In genomic region chr16:67226804-67227566, GRCh38 we compare ENCODE assay signal across 8 cellular contexts. TPM values are rescaled to one million over a fixed set of nuclear protein-coding genes. Genes with fewer than 3 reads are reported as not detected.
A peak's percentile ranks its signal among the peaks of the same experiment; 100 is the strongest.
DNase-seq lines count a peak whose midpoint lies in the region; ATAC-seq and TF ChIP-seq lines count a peak whose summit lies in the region.

Gene TMEM208, plus strand, starts transcription at chr16:67227130. Its CDS starts 89 bp downstream, at chr16:67227219.

- under 1% methylated on average over 46 of the region's 46 CpGs for WGBS in right cardiac atrium

- ATAC-seq in GM18498 (IDR thresholded peaks at IDR 0.05; ENCODE audit: unreplicated experiment) (peak; percentile 95), HG02938 (IDR thresholded peaks at IDR 0.05; ENCODE audit: unreplicated experiment) (peak; percentile 87), right cardiac atrium (peak; percentile 97)

- peak within 1 kb of the TSS; percentile 76 for H3K27ac ChIP-seq in right cardiac atrium (ENCODE audit: low read length)
- peak within 1 kb of the TSS; percentile 79 to 88 for H3K27ac ChIP-seq in uterus

- peak; percentile 22 to 59 (median 36) for TF ChIP-seq CTCF in uterus (IDR thresholded peaks at IDR 0.05)

- H3K27me3 ChIP-seq in right cardiac atrium (ENCODE audit: control insufficient read depth, insufficient read depth) = no peaks in the 10 kb centered on the region
- no peaks in the 10 kb centered on the region for H3K27me3 ChIP-seq in uterus

- H3K36me3 ChIP-seq in uterus = no peaks in the 10 kb centered on the region

- DNase-seq in NCI-H187 treated with DMSO at 0.1 percent for 48 hours (lab: John Stamatoyannopoulos, UW) (peak; percentile 41), anterior cingulate cortex (lab: John Stamatoyannopoulos, UW) (peak; percentile 54 to 97 (median 93)), right cardiac atrium (peak; percentile 99), pulmonary artery endothelial cell (ENCODE audit: low read depth, low spot score) (peak; percentile 91), uterus (peak; percentile 98)

- H3K9me3 ChIP-seq in right cardiac atrium (ENCODE audit: control insufficient read depth, low read length) = no peaks in the 10 kb centered on the region
- no peaks in the 10 kb centered on the region for H3K9me3 ChIP-seq in uterus

- H3K4me1 ChIP-seq in right cardiac atrium (ENCODE audit: control insufficient read depth, insufficient read depth, low read length) (peaks cover 9% of the 10 kb centered on the region), uterus (peaks cover 4 to 12% of the 10 kb centered on the region in 2 donors)

- peak; percentile 74 to 81 for TF ChIP-seq POLR2A in uterus (IDR thresholded peaks at IDR 0.05)

- intact Hi-C loops in T-helper 2 cell treated with Interferon-gamma antibody and Interleukin-4, amounts not matched to agents 100 ng/mL and 5 ng/mL, for 36 hours (cut with micrococcal nuclease) = loop anchor here (1.0 to 2.0 kb wide), 5 partner anchors 9 to 52 kb away; partner anchors contain the start of genes E2F4, FHOD1 and PLEKHG4
- intact Hi-C loops in right cardiac atrium (cut with DNase I) (loop anchor here in 1 of 4 donors (5.0 kb wide), 1 partner anchor 35 kb away; the partner anchor contains the start of genes E2F4 and EXOC3L1), uterus (cut with DNase I; ENCODE audit: low total_unique reads) (no loop called here)

- peak within 1 kb of the TSS; percentile 92 for H3K4me3 ChIP-seq in right cardiac atrium (ENCODE audit: low read length)
- peak within 1 kb of the TSS; percentile 97 to 98 for H3K4me3 ChIP-seq in uterus

RNA-seq across cellular contexts. Expression of gene TMEM208, which starts in this region (rescaled TPM):
- 46.2 and 51.2 TPM in 2 replicates for total RNA-seq in T-helper 2 cell treated with Interferon-gamma antibody and Interleukin-4, amounts not matched to agents 100 ng/mL and 5 ng/mL, for 36 hours
- total RNA-seq in right cardiac atrium (10 to 100 TPM; 15.4 to 26.2 (median 17.0) TPM), pulmonary artery endothelial cell (27.5 and 30.0 TPM in 2 replicates), uterus (10 to 100 TPM; 10.2 to 57.9 (median 27.3) TPM)
- polyA plus RNA-seq in right cardiac atrium = 43.5 TPM

Comparison
In these comparisons a context has a peak if more than half of its experiments do, and no peak if none do; other contexts are left out.
1. Peak in every context shown above with its lines: DNase-seq, ATAC-seq, H3K4me3 ChIP-seq and H3K27ac ChIP-seq.
2. DNase-seq: peak in every context shown above with its lines; median percentile 99 in right cardiac atrium; 98 in uterus; 93 in anterior cingulate cortex; 91 in pulmonary artery endothelial cell; 41 in NCI-H187 treated with DMSO at 0.1 percent for 48 hours.